ENCODE assay signal across 25 cellular contexts in the genomic region with DNA sequence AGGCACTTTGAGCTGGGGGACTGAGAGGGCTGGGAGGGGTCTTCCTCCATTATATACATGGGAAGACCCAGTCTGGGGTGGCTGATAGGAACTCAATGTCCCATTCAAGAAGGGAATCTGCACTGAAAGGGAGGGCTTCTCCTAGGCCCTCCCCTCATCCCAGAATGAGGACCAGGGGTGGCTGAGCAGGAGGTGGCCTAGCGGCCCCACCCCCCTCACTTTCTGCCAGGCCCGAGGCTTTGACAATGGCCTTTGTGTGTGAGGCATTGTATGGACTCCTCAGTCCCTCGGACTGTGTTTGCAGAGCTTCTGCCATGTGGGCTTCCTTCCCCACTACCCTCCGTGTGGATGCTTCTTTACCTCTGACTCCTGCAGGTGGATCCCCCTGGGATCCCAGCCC.
DNase-seq lines count a peak whose midpoint lies in the region; TF ChIP-seq lines count a peak whose summit lies in the region.
"Had no signal": no experiment of that assay in that cellular context is flagged by ENCODE, and none has a peak within 500 bp of the region (broad histone marks: within the 10 kb centered on the region; RNA-seq: fewer than 3 reads in every experiment).

No MANE protein-coding gene starts in this region.

- no peak overlapping the region for H3K4me2 ChIP-seq in osteoblast (ENCODE audit: insufficient read depth, low read length)
- H3K4me2 ChIP-seq: BLaER1 treated with 17β-estradiol and CSF1 and Interleukin-3, amounts not matched to agents 10 nM and 100 nM had no signal

- peaks cover 6% of the 10 kb centered on the region; the same call in 1 of the 2 replicates for H3K4me1 ChIP-seq in Caco-2
- H3K4me1 ChIP-seq in SJCRH30 = peaks cover 50% of the 10 kb centered on the region
- H3K4me1 ChIP-seq in osteoblast (ENCODE audit: insufficient read depth, low read length) = no peaks in the 10 kb centered on the region
- H3K4me1 ChIP-seq: lower lobe of right lung had no signal

- H3K36me3 Mint-ChIP-seq in Caco-2 (ENCODE audit: insufficient read depth, unreplicated experiment) = peaks cover 4% of the 10 kb centered on the region
- no peaks in the 10 kb centered on the region for H3K36me3 Mint-ChIP-seq in activated naive CD4-positive, alpha-beta T cell treated with anti-CD3 and anti-CD28 coated beads, Interleukin-2, amount 10 ng/mL, durations not matched to agents 7 days and 5 days

- no peaks in the 10 kb centered on the region for H3K79me2 ChIP-seq in osteoblast (ENCODE audit: insufficient read depth, low read length)

- H3K27ac Mint-ChIP-seq in Caco-2 (ENCODE audit: unreplicated experiment) = no peak overlapping the region
- no peak overlapping the region for H3K27ac Mint-ChIP-seq in activated naive CD4-positive, alpha-beta T cell treated with anti-CD3 and anti-CD28 coated beads, Interleukin-2, amount 10 ng/mL, durations not matched to agents 7 days and 5 days
- H3K27ac Mint-ChIP-seq: T-helper 1 cell treated with Interleukin-12 subunit alpha and Interleukin-12 subunit beta and Interleukin-4 antibody, amounts not matched to agents 30 μg/mL and 1 μg/mL, for 36 hours had no signal

- H3K36me3 ChIP-seq in Caco-2 (ENCODE audit: control insufficient read depth, insufficient read depth, low read length) = 0 out of 2 replicates have a peak, but pooled peaks cover 2% of the 10 kb centered on the region
- H3K36me3 ChIP-seq in SJCRH30 = peaks cover 4% of the 10 kb centered on the region; the same call in 1 of the 2 replicates
- no peaks in the 10 kb centered on the region for H3K36me3 ChIP-seq in osteoblast (ENCODE audit: insufficient read depth, low read length)
- H3K36me3 ChIP-seq: BLaER1 treated with 17β-estradiol and CSF1 and Interleukin-3, amounts not matched to agents 10 nM and 100 nM; breast epithelium; lower lobe of right lung; right atrium auricular region had no signal

- TF ChIP-seq CTCF in Caco-2 (IDR thresholded peaks at IDR 0.05; ENCODE audit: insufficient read depth in 1 of 2, low read depth in 1 of 2, low read length in 1 of 2, severe bottlenecking in 1 of 2, unreplicated experiment in 1 of 2) (no peak), osteoblast (IDR thresholded peaks at IDR 0.05; ENCODE audit: extremely low read depth, low read depth, low read length) (no peak)

- H3K27ac ChIP-seq in SJCRH30 (peak overlapping the region; percentile 61), osteoblast (ENCODE audit: low read depth, low read length) (no peak overlapping the region)
- H3K27ac ChIP-seq: BLaER1 treated with 17β-estradiol and CSF1 and Interleukin-3, amounts not matched to agents 10 nM and 100 nM; breast epithelium; coronary artery; lower lobe of right lung; neutrophil; right atrium auricular region; tibial artery had no signal

- DNase-seq in Caco-2 (no peak), SJCRH30 (peak in 1 of 2 experiments; percentile 46), globus pallidus (ENCODE audit: low spot score) (peak; percentile 93), osteoblast (ENCODE audit: insufficient read length, low spot score, missing footprints) (peak; percentile 72), NCI-H2196 (lab: John Stamatoyannopoulos, UW; ENCODE audit: unreplicated experiment) (no peak), activated gamma-delta T cell treated with Interleukin-2 at 50 U/mL for 16 hours (no peak), NCI-H187 treated with DMSO at 0.1 percent for 48 hours (lab: John Stamatoyannopoulos, UW) (no peak)
- DNase-seq in activated naive CD4-positive, alpha-beta T cell treated with anti-CD3 and anti-CD28 coated beads, Interleukin-2, amount 10 ng/mL, durations not matched to agents 7 days and 5 days = no peak
- DNase-seq: ACHN; activated CD4-positive, alpha-beta T cell treated with anti-CD3 and anti-CD28 coated beads for 4 hours; activated CD8-positive, alpha-beta memory T cell treated with anti-CD3 and anti-CD28 coated beads for 24 hours; activated T-cell treated with anti-CD3 and anti-CD28 coated beads, Interleukin-2, amount 50 U/mL, for 1 hour; Calu3; lower lobe of right lung; NCI-H1048; NCI-H2029 treated with DMSO at 0.1 percent for 48 hours; stimulated activated CD4-positive, alpha-beta T cell treated with anti-CD3 and anti-CD28 coated beads, Interleukin-12 subunit alpha, Interleukin-12 subunit beta, amount 100 ng/mL, for 4 hours; stimulated activated naive CD8-positive, alpha-beta T cell treated with anti-CD3 and anti-CD28 coated beads, Interleukin-15, Interleukin-2, amounts not matched to agents 100 U/mL and 50 U/mL, for 24 hours; tibial artery had no signal

- H3K9me3 ChIP-seq in Caco-2 (no peaks in the 10 kb centered on the region), SJCRH30 (replicated peaks) (no peaks in the 10 kb centered on the region), osteoblast (ENCODE audit: low read depth, low read length) (no peaks in the 10 kb centered on the region)
- H3K9me3 ChIP-seq: BLaER1 treated with 17β-estradiol and CSF1 and Interleukin-3, amounts not matched to agents 10 nM and 100 nM; breast epithelium; lower lobe of right lung; neutrophil; right atrium auricular region; tibial artery had no signal

- H3K4me3 Mint-ChIP-seq in Caco-2 (ENCODE audit: unreplicated experiment) = no peak overlapping the region
- H3K4me3 Mint-ChIP-seq in activated naive CD4-positive, alpha-beta T cell treated with anti-CD3 and anti-CD28 coated beads, Interleukin-2, amount 10 ng/mL, durations not matched to agents 7 days and 5 days = no peak overlapping the region
- H3K4me3 Mint-ChIP-seq: T-helper 1 cell treated with Interleukin-12 subunit alpha and Interleukin-12 subunit beta and Interleukin-4 antibody, amounts not matched to agents 30 μg/mL and 1 μg/mL, for 36 hours had no signal

- H3K9me3 Mint-ChIP-seq in Caco-2 (ENCODE audit: unreplicated experiment) = no peaks in the 10 kb centered on the region
- H3K9me3 Mint-ChIP-seq in activated naive CD4-positive, alpha-beta T cell treated with anti-CD3 and anti-CD28 coated beads, Interleukin-2, amount 10 ng/mL, durations not matched to agents 7 days and 5 days = no peaks in the 10 kb centered on the region
- H3K9me3 Mint-ChIP-seq: T-helper 1 cell treated with Interleukin-12 subunit alpha and Interleukin-12 subunit beta and Interleukin-4 antibody, amounts not matched to agents 30 μg/mL and 1 μg/mL, for 36 hours had no signal

- CTCF ChIA-PET in Caco-2 (lab: Charles Lee) = interaction anchor here (5.2 kb wide), 1 partner anchor 66 kb away, joined by 32 read pairs; a partner anchor contains a TSS
- CTCF ChIA-PET in activated naive CD4-positive, alpha-beta T cell treated with anti-CD3 and anti-CD28 coated beads, Interleukin-2, amount 10 ng/mL, durations not matched to agents 7 days and 5 days (lab: Charles Lee) = interaction anchor here (0.6 to 1.6 kb wide), 3 partner anchors 23 to 446 kb away, joined by 3 to 4 read pairs (median 3); no protein-coding TSS in a partner anchor

- H2AFZ ChIP-seq in osteoblast (ENCODE audit: low read length) = no peak overlapping the region

- intact Hi-C loops in Caco-2 (cut with micrococcal nuclease; ENCODE audit: unreplicated experiment) = loop anchor here (10.0 kb wide), 1 partner anchor 132 kb away; no protein-coding TSS in a partner anchor

- BruUV-seq in Caco-2 (replicated peaks; lab: Mats Ljungman, UMichigan) = TSS peak; percentile 9

- H3K4me1 Mint-ChIP-seq in Caco-2 (ENCODE audit: low read depth, unreplicated experiment) = peaks cover 7% of the 10 kb centered on the region
- H3K4me1 Mint-ChIP-seq in activated naive CD4-positive, alpha-beta T cell treated with anti-CD3 and anti-CD28 coated beads, Interleukin-2, amount 10 ng/mL, durations not matched to agents 7 days and 5 days = no peaks in the 10 kb centered on the region

- POLR2A ChIA-PET in Caco-2 (lab: Charles Lee) = no interaction called here

- H3K4me3 ChIP-seq in Caco-2 (ENCODE audit: low read depth, low read length) (no peak overlapping the region), SJCRH30 (no peak overlapping the region), osteoblast (ENCODE audit: insufficient read depth, low read length) (no peak overlapping the region)
- H3K4me3 ChIP-seq: BLaER1 treated with 17β-estradiol and CSF1 and Interleukin-3, amounts not matched to agents 10 nM and 100 nM; breast epithelium; coronary artery; lower lobe of right lung; right atrium auricular region; tibial artery had no signal

- H3K27me3 ChIP-seq in Caco-2 (replicated peaks; ENCODE audit: control insufficient read depth, insufficient read depth, low read length) = no peaks in the 10 kb centered on the region
- no peaks in the 10 kb centered on the region for H3K27me3 ChIP-seq in SJCRH30
- no peaks in the 10 kb centered on the region for H3K27me3 ChIP-seq in osteoblast (ENCODE audit: insufficient read depth, low read length)
- H3K27me3 ChIP-seq: BLaER1 treated with 17β-estradiol and CSF1 and Interleukin-3, amounts not matched to agents 10 nM and 100 nM; breast epithelium; neutrophil; right atrium auricular region; tibial artery had no signal

- no peaks in the 10 kb centered on the region for H4K20me1 ChIP-seq in osteoblast (ENCODE audit: insufficient read depth, low read length)

- H3K27me3 Mint-ChIP-seq in Caco-2 (ENCODE audit: insufficient read depth, unreplicated experiment) = no peaks in the 10 kb centered on the region
- H3K27me3 Mint-ChIP-seq in activated naive CD4-positive, alpha-beta T cell treated with anti-CD3 and anti-CD28 coated beads, Interleukin-2, amount 10 ng/mL, durations not matched to agents 7 days and 5 days = peaks cover 3% of the 10 kb centered on the region

Comparison
In these comparisons a context has a peak if more than half of its experiments do, and no peak if none do; other contexts are left out.
1. DNase-seq: peak in globus pallidus (single experiment) and osteoblast (single experiment); none in Caco-2 (0 of 2), NCI-H2196 (single experiment), activated naive CD4-positive, alpha-beta T cell treated with anti-CD3 and anti-CD28 coated beads, Interleukin-2, amount 10 ng/mL, durations not matched to agents 7 days and 5 days (single experiment), activated gamma-delta T cell treated with Interleukin-2 at 50 U/mL for 16 hours (single experiment) and NCI-H187 treated with DMSO at 0.1 percent for 48 hours (single experiment).